Comparison of ENCODE assay signal across 29 cellular contexts in genomic region chr2:159564081-159564480, GRCh38. TPM values are rescaled to one million over a fixed set of nuclear protein-coding genes. Genes with fewer than 3 reads are reported as not detected.
DNase-seq lines count a peak whose midpoint lies in the region; ATAC-seq and TF ChIP-seq lines count a peak whose summit lies in the region.
"Had no signal": no experiment of that assay in that cellular context is flagged by ENCODE, and none has a peak within 500 bp of the region (broad histone marks: within the 10 kb centered on the region; RNA-seq: fewer than 3 reads in every experiment).

No MANE protein-coding gene starts in this region.

- H4K20me1 ChIP-seq in GM23338 (replicated peaks; ENCODE audit: insufficient read depth): no peaks in the 10 kb centered on the region

- no peak overlapping the region for H3K4me3 Mint-ChIP-seq in GM23338
- H3K4me3 Mint-ChIP-seq: activated naive CD8-positive, alpha-beta T cell treated with anti-CD3 and anti-CD28 coated beads, Interleukin-2, amount 50 U/mL, for 24 hours; neural progenitor cell; T-helper 1 cell treated with Interleukin-12 subunit alpha and Interleukin-12 subunit beta and Interleukin-4 antibody, amounts not matched to agents 30 μg/mL and 1 μg/mL, for 36 hours had no signal

- no peaks in the 10 kb centered on the region for H3K27me3 Mint-ChIP-seq in GM23338 (ENCODE audit: insufficient read depth, low read depth, poor library complexity)
- H3K27me3 Mint-ChIP-seq: activated naive CD8-positive, alpha-beta T cell treated with anti-CD3 and anti-CD28 coated beads, Interleukin-2, amount 50 U/mL, for 24 hours had no signal

- no peak for DNase-seq in GM23338 (ENCODE audit: low spot score)
- DNase-seq in astrocyte of the hippocampus (ENCODE audit: low read depth, low spot score): peak; percentile 30
- DNase-seq in mesendoderm: peak; percentile 57
- no peak for DNase-seq in DMS79 treated with DMSO at 0.1 percent for 48 hours (lab: John Stamatoyannopoulos, UW)
- no peak for DNase-seq in GM13976 (ENCODE audit: low spot score)
- DNase-seq: activated CD4-positive, alpha-beta T cell treated with anti-CD3 and anti-CD28 coated beads, Interleukin-2, amount 50 U/mL, for 4 hours; activated naive CD4-positive, alpha-beta T cell; activated naive CD8-positive, alpha-beta T cell treated with anti-CD3 and anti-CD28 coated beads, Interleukin-2, amount 50 U/mL, for 24 hours; body of pancreas; DMS153; GDM1; hypothalamus; left colon; mammary epithelial cell; MM.1S; NCI-H2029 treated with DMSO at 0.1 percent for 48 hours; NCI-H2227 treated with DMSO at 0.1 percent for 48 hours; NCI-H526 treated with DMSO at 0.1 percent for 48 hours; NK-92 treated with Interleukin-12 subunit alpha and Interleukin-12 subunit beta, amount 100 ng/mL, for 24 hours; right lobe of liver; stimulated activated CD4-positive, alpha-beta T cell treated with anti-CD3 and anti-CD28 coated beads, Interleukin-4, amount 100 ng/mL, for 24 hours; tibial artery had no signal

- no peak overlapping the region for H3K27ac Mint-ChIP-seq in GM23338
- H3K27ac Mint-ChIP-seq: activated naive CD8-positive, alpha-beta T cell treated with anti-CD3 and anti-CD28 coated beads, Interleukin-2, amount 50 U/mL, for 24 hours; neural progenitor cell; T-helper 1 cell treated with Interleukin-12 subunit alpha and Interleukin-12 subunit beta and Interleukin-4 antibody, amounts not matched to agents 30 μg/mL and 1 μg/mL, for 36 hours had no signal

- no peaks in the 10 kb centered on the region for H3K36me3 ChIP-seq in GM23338 (ENCODE audit: insufficient read depth)
- H3K36me3 ChIP-seq in mesendoderm (ENCODE audit: control insufficient read depth, insufficient read depth, low read length): no peaks in the 10 kb centered on the region
- H3K36me3 ChIP-seq: neural progenitor cell, right lobe of liver, tibial artery had no signal

- no peak overlapping the region for H2AK5ac ChIP-seq in mesendoderm (ENCODE audit: low read length)

- H3K23ac ChIP-seq in mesendoderm (ENCODE audit: low read length): no peak overlapping the region

- no peak overlapping the region for H2BK15ac ChIP-seq in mesendoderm (replicated peaks; ENCODE audit: low read depth)

- H3K4me2 ChIP-seq in GM23338 (no peak overlapping the region), mesendoderm (ENCODE audit: low read length) (no peak overlapping the region)
- H3K4me2 ChIP-seq: BLaER1 treated with 17β-estradiol and CSF1 and Interleukin-3, amounts not matched to agents 10 nM and 100 nM; neural progenitor cell had no signal

- H3K79me1 ChIP-seq in mesendoderm (ENCODE audit: low read length): no peaks in the 10 kb centered on the region

- H4K8ac ChIP-seq in mesendoderm (ENCODE audit: low read depth, low read length): no peak overlapping the region

- H3K79me2 ChIP-seq in GM23338 (replicated peaks; ENCODE audit: insufficient read depth): peaks cover 90% of the 10 kb centered on the region
- no peaks in the 10 kb centered on the region for H3K79me2 ChIP-seq in mesendoderm (ENCODE audit: control insufficient read depth, insufficient read depth, low read length)

- H3K18ac ChIP-seq in mesendoderm (ENCODE audit: low read length): no peak overlapping the region

- H4K5ac ChIP-seq in mesendoderm (ENCODE audit: low read length): no peak overlapping the region

- in situ Hi-C loops in GM13976 (cut with MboI; ENCODE audit: low sequenced_read_pairs, unreplicated experiment): no loop called here

- H2BK5ac ChIP-seq in mesendoderm (ENCODE audit: low read length): no peak overlapping the region

- H3K27ac ChIP-seq in GM23338 (ENCODE audit: low read depth): 0 out of 2 replicates have a peak overlapping the region, but pooled peaks have one; percentile 8
- no peak overlapping the region for H3K27ac ChIP-seq in mesendoderm (ENCODE audit: low read depth, low read length)
- H3K27ac ChIP-seq: BLaER1 treated with 17β-estradiol and CSF1 and Interleukin-3, amounts not matched to agents 10 nM and 100 nM; body of pancreas; neural progenitor cell; right lobe of liver; SK-N-MC; tibial artery had no signal

- peaks cover 16% of the 10 kb centered on the region for H3K36me3 Mint-ChIP-seq in GM23338 (ENCODE audit: low read depth)

- H3K27me3 ChIP-seq in GM23338 (ENCODE audit: insufficient read depth) (no peaks in the 10 kb centered on the region), mesendoderm (ENCODE audit: insufficient read depth, low read length, poor library complexity) (no peaks in the 10 kb centered on the region)
- H3K27me3 ChIP-seq: BLaER1 treated with 17β-estradiol and CSF1 and Interleukin-3, amounts not matched to agents 10 nM and 100 nM; body of pancreas; neural progenitor cell; right lobe of liver; tibial artery had no signal

- H3K4me1 Mint-ChIP-seq in GM23338: peaks cover 8% of the 10 kb centered on the region
- H3K4me1 Mint-ChIP-seq: activated naive CD8-positive, alpha-beta T cell treated with anti-CD3 and anti-CD28 coated beads, Interleukin-2, amount 50 U/mL, for 24 hours; neural progenitor cell had no signal

- H3F3A ChIP-seq in GM23338 (replicated peaks; ENCODE audit: low read depth): no peaks in the 10 kb centered on the region

- no peak overlapping the region for H2AFZ ChIP-seq in GM23338
- H2AFZ ChIP-seq: neural progenitor cell had no signal

- no peak overlapping the region for H3K4me3 ChIP-seq in GM23338
- no peak overlapping the region for H3K4me3 ChIP-seq in mesendoderm (ENCODE audit: low read length)
- H3K4me3 ChIP-seq: BLaER1 treated with 17β-estradiol and CSF1 and Interleukin-3, amounts not matched to agents 10 nM and 100 nM; body of pancreas; neural progenitor cell; right lobe of liver; SK-N-MC; tibial artery had no signal

- ATAC-seq in GM23338: peak; percentile 46; the same call in 2 of the 3 replicates
- ATAC-seq in GM18519 (IDR thresholded peaks at IDR 0.05; ENCODE audit: low FRiP score, unreplicated experiment): no peak
- ATAC-seq in HG02763 (IDR thresholded peaks at IDR 0.05; ENCODE audit: unreplicated experiment): no peak
- ATAC-seq: activated CD4-positive, CD25-positive, alpha-beta regulatory T cell treated with anti-CD3 and anti-CD28 coated beads, Interleukin-2, amount 50 U/mL, for 24 hours; activated naive CD8-positive, alpha-beta T cell treated with anti-CD3 and anti-CD28 coated beads, Interleukin-2, amount 50 U/mL, for 24 hours; body of pancreas; left colon; right lobe of liver had no signal

- no peak overlapping the region for H3K9ac ChIP-seq in mesendoderm (ENCODE audit: low read length)
- H3K9ac ChIP-seq: BLaER1 treated with 17β-estradiol and CSF1 and Interleukin-3, amounts not matched to agents 10 nM and 100 nM; neural progenitor cell had no signal

- no peak overlapping the region for H2BK120ac ChIP-seq in mesendoderm (ENCODE audit: low read depth, low read length)

- TF ChIP-seq CTCF in GM23338 (conservative IDR thresholded peaks at IDR 0.05; ENCODE audit: low read depth in 2 of 2) (no peak), GM13976 (IDR thresholded peaks at IDR 0.05; ENCODE audit: borderline replicate concordance, control extremely low read depth, extremely low read depth, insufficient read depth, missing control alignments) (no peak)

- H3K4me1 ChIP-seq in GM23338 (ENCODE audit: insufficient read depth): no peaks in the 10 kb centered on the region
- no peaks in the 10 kb centered on the region for H3K4me1 ChIP-seq in mesendoderm (ENCODE audit: control insufficient read depth, low read depth, low read length)
- H3K4me1 ChIP-seq: BLaER1 treated with 17β-estradiol and CSF1 and Interleukin-3, amounts not matched to agents 10 nM and 100 nM; body of pancreas; neural progenitor cell; right lobe of liver; tibial artery had no signal

- no peak overlapping the region for H3K56ac ChIP-seq in mesendoderm (ENCODE audit: low read length)

- H3K9me2 ChIP-seq in GM23338 (ENCODE audit: insufficient read depth): no peaks in the 10 kb centered on the region

- no peaks in the 10 kb centered on the region for H3K9me3 Mint-ChIP-seq in GM23338
- H3K9me3 Mint-ChIP-seq: activated naive CD8-positive, alpha-beta T cell treated with anti-CD3 and anti-CD28 coated beads, Interleukin-2, amount 50 U/mL, for 24 hours; T-helper 1 cell treated with Interleukin-12 subunit alpha and Interleukin-12 subunit beta and Interleukin-4 antibody, amounts not matched to agents 30 μg/mL and 1 μg/mL, for 36 hours had no signal

- H3K4ac ChIP-seq in mesendoderm (ENCODE audit: low read depth, low read length): no peak overlapping the region

RNA-seq across cellular contexts. Expression of gene BAZ2B, which starts 52.3 kb away (rescaled TPM):
- total RNA-seq in GM23338 (2014; rRNA removed; shearing (Covaris generic)): 51.7 and 52.2 TPM in 2 replicates
- polyA plus RNA-seq in GM23338 (2016; fragmentation: Nextera tagmentation; extraction: Ambion mirVana): 36.6 and 62.9 TPM in 2 replicates
- 8.0 TPM for polyA plus RNA-seq in mesendoderm (2013, experiment 1 of 2)
- polyA plus RNA-seq in mesendoderm (2013, experiment 2 of 2): 7.7 TPM

Comparison
In these comparisons a context has a peak if more than half of its experiments do, and no peak if none do; other contexts are left out.
1. DNase-seq: peak in astrocyte of the hippocampus (single experiment) and mesendoderm (single experiment); none in GM23338 (single experiment), DMS79 treated with DMSO at 0.1 percent for 48 hours (single experiment) and GM13976 (single experiment).